Comparison of ENCODE assay signal across 3 cellular contexts in genomic region chr13:34589581-34589980, GRCh38.
"Had no signal": no experiment of that assay in that cellular context is flagged by ENCODE, and none has a peak within 500 bp of the region (broad histone marks: within the 10 kb centered on the region; RNA-seq: fewer than 3 reads in every experiment).

No MANE protein-coding gene starts in this region.

- H3K4me3 ChIP-seq: GM12878 had no signal

- DNase-seq: GDM1, GF-D8 had no signal

- ATAC-seq: GM12878 had no signal
